In genomic region chr10:121665809-121666208, GRCh38 we compare ENCODE assay signal across 21 cellular contexts.
"Had no signal": no experiment of that assay in that cellular context is flagged by ENCODE, and none has a peak within 500 bp of the region (broad histone marks: within the 10 kb centered on the region; RNA-seq: fewer than 3 reads in every experiment).

No MANE protein-coding gene starts in this region.

- H3K27me3 ChIP-seq: dorsolateral prefrontal cortex, esophagus squamous epithelium, foreskin keratinocyte, gastroesophageal sphincter, heart left ventricle, hepatocyte had no signal

- DNase-seq: dermis blood vessel endothelial cell; dorsolateral prefrontal cortex; effector CD4-positive, alpha-beta T cell; effector memory CD4-positive, alpha-beta T cell; esophagus squamous epithelium; foreskin keratinocyte; hypothalamus; immature natural killer cell; islet precursor cell; kidney; kidney glomerular epithelial cell; left colon; left ventricle myocardium inferior; lower lobe of right lung; mesendoderm; midbrain had no signal

- H3K9me3 ChIP-seq: esophagus squamous epithelium, gastroesophageal sphincter, heart left ventricle, lower lobe of right lung had no signal

- H3K79me2 ChIP-seq: hepatocyte had no signal

- ATAC-seq: foreskin keratinocyte, gastroesophageal sphincter, heart left ventricle, left colon, left lobe of liver had no signal

- H3K4me3 ChIP-seq: coronary artery, dorsolateral prefrontal cortex, esophagus squamous epithelium, gastroesophageal sphincter, heart left ventricle, hepatocyte, left ventricle myocardium inferior, lower lobe of right lung had no signal

- H3K4me2 ChIP-seq: hepatocyte had no signal

- H3K27ac ChIP-seq: coronary artery, foreskin keratinocyte, heart left ventricle, hepatocyte, left ventricle myocardium inferior, lower lobe of right lung had no signal

- H3K36me3 ChIP-seq: esophagus squamous epithelium, gastroesophageal sphincter, heart left ventricle, left ventricle myocardium inferior, lower lobe of right lung had no signal

- H2AFZ ChIP-seq: hepatocyte had no signal
